Comparison of ENCODE assay signal across 31 cellular contexts in the genomic region with DNA sequence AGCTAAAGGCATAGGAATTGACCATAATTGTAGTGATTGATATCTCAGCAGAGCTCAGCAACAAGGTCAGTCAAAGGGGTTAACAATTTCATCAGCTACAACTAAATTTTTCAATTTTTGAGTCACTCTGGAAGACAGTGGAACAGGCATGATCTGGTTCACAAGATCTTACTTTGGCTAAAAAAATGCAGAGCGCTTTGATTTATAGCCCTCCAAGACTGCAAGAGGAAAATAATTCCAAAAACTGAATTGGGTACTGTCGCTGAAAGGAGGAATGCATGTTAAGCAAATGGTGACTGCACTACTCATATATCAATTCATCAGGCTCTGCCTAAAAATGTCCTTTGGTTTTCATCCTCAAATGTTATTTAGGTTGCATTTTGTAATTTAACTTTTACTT.
"Had no signal": no experiment of that assay in that cellular context is flagged by ENCODE, and none has a peak within 500 bp of the region (broad histone marks: within the 10 kb centered on the region; RNA-seq: fewer than 3 reads in every experiment).

No MANE protein-coding gene starts in this region.

- H3K9me3 ChIP-seq: body of pancreas, breast epithelium, colonic mucosa, esophagus muscularis mucosa had no signal

- H3K27me3 Mint-ChIP-seq: activated B cell treated with CpG ODN at 0.5 μM for 24 hours; activated naive CD8-positive, alpha-beta T cell had no signal

- H3K4me3 Mint-ChIP-seq: activated B cell treated with CpG ODN at 0.5 μM for 24 hours; activated CD8-positive, alpha-beta T cell treated with anti-CD3 and anti-CD28 coated beads for 36 hours; activated naive CD8-positive, alpha-beta T cell; activated T-cell treated with anti-CD3 and anti-CD28 coated beads, Interleukin-2, amount 50 U/mL, for 4 hours; activated T-helper 17 cell treated with anti-CD3 and anti-CD28 coated beads, Interleukin-2, amount 50 U/mL, for 72 hours; T-helper 17 cell; T-helper 2 cell treated with Interferon-gamma antibody and Interleukin-4, amounts not matched to agents 5 μg/mL and 100 μg/mL, for 36 hours had no signal

- H3K36me3 ChIP-seq: breast epithelium, cardiac muscle cell, colonic mucosa, esophagus muscularis mucosa, WERI-Rb-1 had no signal

- H3K27ac Mint-ChIP-seq: activated B cell treated with CpG ODN at 0.5 μM for 24 hours; activated CD8-positive, alpha-beta T cell treated with anti-CD3 and anti-CD28 coated beads for 36 hours; activated naive CD8-positive, alpha-beta T cell; activated T-helper 17 cell treated with anti-CD3 and anti-CD28 coated beads, Interleukin-2, amount 50 U/mL, for 72 hours; T-helper 17 cell; T-helper 2 cell treated with Interferon-gamma antibody and Interleukin-4, amounts not matched to agents 5 μg/mL and 100 μg/mL, for 36 hours had no signal

- DNase-seq: activated B cell treated with CpG ODN at 0.5 μM for 24 hours; activated CD4-positive, alpha-beta T cell treated with anti-CD3 and anti-CD28 coated beads for 48 hours; activated CD4-positive, alpha-beta T cell treated with anti-CD3 and anti-CD28 coated beads, Interleukin-2, amount 50 U/mL, for 1 hour; activated CD4-positive, alpha-beta T cell treated with anti-CD3 and anti-CD28 coated beads, Interleukin-2, amount 50 U/mL, for 48 hours; activated CD8-positive, alpha-beta memory T cell treated with anti-CD3 and anti-CD28 coated beads for 24 hours; activated CD8-positive, alpha-beta T cell treated with anti-CD3 and anti-CD28 coated beads for 36 hours; activated effector memory CD4-positive, alpha-beta T cell treated with Interleukin-2 at 50 U/mL for 16 hours; activated gamma-delta T cell treated with Interleukin-2 at 50 U/mL for 16 hours; activated naive CD4-positive, alpha-beta T cell treated with anti-CD3 and anti-CD28 coated beads, Interleukin-2, amount 50 U/mL, for 16 hours; activated naive CD4-positive, alpha-beta T cell treated with Interleukin-2 at 50 U/mL for 16 hours; activated T-cell treated with anti-CD3 and anti-CD28 coated beads, Interleukin-2, amount 50 U/mL, for 4 hours; amniotic stem cell; anterior cingulate cortex; body of pancreas; central memory CD4-positive, alpha-beta T cell; cerebellar nuclear complex; colonic mucosa; effector CD8-positive, alpha-beta T cell; foreskin fibroblast; head of caudate nucleus; T-helper 1 cell; T-helper 17 cell; T1000; WERI-Rb-1 had no signal

- H3K4me3 ChIP-seq: body of pancreas, breast epithelium, cardiac muscle cell, colonic mucosa, esophagus muscularis mucosa had no signal

- H3K36me3 Mint-ChIP-seq: activated naive CD8-positive, alpha-beta T cell had no signal

- ATAC-seq: activated CD4-positive, CD25-positive, alpha-beta regulatory T cell treated with anti-CD3 and anti-CD28 coated beads, Interleukin-2, amount 50 U/mL, for 24 hours; activated CD8-positive, alpha-beta T cell treated with anti-CD3 and anti-CD28 coated beads for 36 hours; activated T-cell treated with anti-CD3 and anti-CD28 coated beads, Interleukin-2, amount 50 U/mL, for 4 hours; activated T-helper 17 cell treated with anti-CD3 and anti-CD28 coated beads, Interleukin-2, amount 50 U/mL, for 72 hours; body of pancreas; T-helper 17 cell had no signal

- H3K27me3 ChIP-seq: body of pancreas, breast epithelium, cardiac muscle cell, colonic mucosa, esophagus muscularis mucosa had no signal

- H3K4me1 Mint-ChIP-seq: activated B cell treated with CpG ODN at 0.5 μM for 24 hours; activated T-helper 17 cell treated with anti-CD3 and anti-CD28 coated beads, Interleukin-2, amount 50 U/mL, for 72 hours; T-helper 17 cell had no signal

- H3K4me1 ChIP-seq: body of pancreas, breast epithelium, colonic mucosa had no signal

- H3K27ac ChIP-seq: body of pancreas, breast epithelium, cardiac muscle cell, colonic mucosa, esophagus muscularis mucosa, WERI-Rb-1 had no signal

- H3K9me3 Mint-ChIP-seq: activated B cell treated with CpG ODN at 0.5 μM for 24 hours; activated CD8-positive, alpha-beta T cell treated with anti-CD3 and anti-CD28 coated beads for 36 hours; activated T-cell treated with anti-CD3 and anti-CD28 coated beads, Interleukin-2, amount 50 U/mL, for 4 hours; activated T-helper 17 cell treated with anti-CD3 and anti-CD28 coated beads, Interleukin-2, amount 50 U/mL, for 72 hours; T-helper 2 cell treated with Interferon-gamma antibody and Interleukin-4, amounts not matched to agents 5 μg/mL and 100 μg/mL, for 36 hours had no signal
